In the genomic region with DNA sequence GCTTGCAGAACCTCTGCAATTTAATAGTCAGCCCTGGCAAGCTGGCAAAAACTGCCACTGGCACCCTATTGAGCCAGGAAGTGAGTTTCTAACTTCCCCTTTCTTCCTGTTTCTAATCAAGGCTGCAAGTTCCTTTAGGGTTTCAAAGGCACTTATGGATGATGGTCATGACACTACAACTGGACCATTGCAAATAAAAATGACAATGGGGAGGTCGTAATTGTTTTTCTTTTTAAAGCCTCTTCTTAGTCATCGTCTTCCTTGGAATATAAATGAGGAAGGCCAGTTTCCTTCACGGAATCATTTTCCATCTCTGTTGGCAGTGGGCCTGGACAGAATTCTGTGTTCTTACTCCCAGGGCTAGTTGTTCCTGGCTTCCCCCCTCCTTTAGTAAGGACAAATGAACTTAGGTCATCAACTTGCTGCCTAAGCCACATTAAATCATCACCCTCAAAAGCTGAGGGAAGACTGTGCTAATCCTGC, we compare ENCODE assay signal across 10 cellular contexts. TPM values are rescaled to one million over a fixed set of nuclear protein-coding genes. Genes with fewer than 3 reads are reported as not detected.
DNase-seq lines count a peak whose midpoint lies in the region; ATAC-seq and TF ChIP-seq lines count a peak whose summit lies in the region.
"Had no signal": no experiment of that assay in that cellular context is flagged by ENCODE, and none has a peak within 500 bp of the region (broad histone marks: within the 10 kb centered on the region; RNA-seq: fewer than 3 reads in every experiment).

No MANE protein-coding gene starts in this region.

- WGBS in IMR-90 (ENCODE audit: extremely low coverage in 2 of 2, insufficient read length in 1 of 2), 2 experiments, result no CpG with 5 or more reads among the region's 3 CpGs
- WGBS in right cardiac atrium, result 40% methylated on average over 3 of the region's 3 CpGs

- H3K27ac ChIP-seq in IMR-90 (ENCODE audit: insufficient read depth, low read length) (peak overlapping the region; percentile 72), VCaP (peak overlapping the region; percentile 52), right cardiac atrium (ENCODE audit: low read length) (no peak overlapping the region), tibial artery (peak overlapping the region; percentile 36 to 59)

- in situ Hi-C loops in IMR-90 (cut with MboI; ENCODE audit: low sequenced_read_pairs), result no loop called here

- H3K27me3 Mint-ChIP-seq in activated CD4-positive, alpha-beta T cell treated with anti-CD3 and anti-CD28 coated beads, Interleukin-2, amount 10 ng/mL, durations not matched to agents 7 days and 5 days, result peaks cover 12% of the 10 kb centered on the region
- peaks cover 37% of the 10 kb centered on the region for H3K27me3 Mint-ChIP-seq in activated CD8-positive, alpha-beta memory T cell treated with anti-CD3 and anti-CD28 coated beads, Interleukin-2, amount 10 ng/mL, durations not matched to agents 7 days and 5 days

- peak overlapping the region; percentile 88 for H2BK120ac ChIP-seq in IMR-90 (ENCODE audit: low read depth, low read length)

- H3K36me3 ChIP-seq in IMR-90 (ENCODE audit: control insufficient read depth, insufficient read depth, low read length) (0 out of 2 replicates have a peak, but pooled peaks cover 3% of the 10 kb centered on the region), tibial artery (no peaks in the 10 kb centered on the region)
- H3K36me3 ChIP-seq: tibial nerve had no signal

- H3K9me3 ChIP-seq in IMR-90 (ENCODE audit: control insufficient read depth, insufficient read depth, low read length) (no peaks in the 10 kb centered on the region), right cardiac atrium (ENCODE audit: control insufficient read depth, low read length) (no peaks in the 10 kb centered on the region), tibial artery (no peaks in the 10 kb centered on the region)
- H3K9me3 ChIP-seq: tibial nerve had no signal

- no peak overlapping the region for H2AK9ac ChIP-seq in IMR-90 (replicated peaks; ENCODE audit: low read depth, low read length, poor library complexity)

- H3K27me3 ChIP-seq in IMR-90 (ENCODE audit: control insufficient read depth, insufficient read depth, low read length) (no peaks in the 10 kb centered on the region), right cardiac atrium (ENCODE audit: control insufficient read depth, insufficient read depth) (no peaks in the 10 kb centered on the region), tibial artery (no peaks in the 10 kb centered on the region)
- H3K27me3 ChIP-seq: tibial nerve had no signal

- peak overlapping the region; percentile 27; the same call in 1 of the 2 replicates for H3K4me2 ChIP-seq in IMR-90 (ENCODE audit: low read depth, low read length)

- H3K4me1 ChIP-seq in IMR-90 (ENCODE audit: control insufficient read depth, insufficient read depth, low read length) (peaks cover 30% of the 10 kb centered on the region), right cardiac atrium (ENCODE audit: control insufficient read depth, insufficient read depth, low read length) (peaks cover 14% of the 10 kb centered on the region), tibial artery (peaks cover 0 to 61% (median 45%) of the 10 kb centered on the region in 4 donors)

- no peak overlapping the region for H3K27ac Mint-ChIP-seq in activated CD4-positive, alpha-beta T cell treated with anti-CD3 and anti-CD28 coated beads, Interleukin-2, amount 10 ng/mL, durations not matched to agents 7 days and 5 days
- no peak overlapping the region for H3K27ac Mint-ChIP-seq in activated CD8-positive, alpha-beta memory T cell treated with anti-CD3 and anti-CD28 coated beads, Interleukin-2, amount 10 ng/mL, durations not matched to agents 7 days and 5 days

- POLR2A ChIA-PET in IMR-90 (lab: Charles Lee; ENCODE audit: unreplicated experiment), result no interaction called here
- POLR2A ChIA-PET in activated CD4-positive, alpha-beta T cell treated with anti-CD3 and anti-CD28 coated beads, Interleukin-2, amount 10 ng/mL, durations not matched to agents 7 days and 5 days (lab: Charles Lee), result no interaction called here

- H4K8ac ChIP-seq in IMR-90 (ENCODE audit: low read depth in 2 of 2, low read length in 2 of 2), result peak overlapping the region; percentile 14 to 64; a peak in 3 of 4 replicates

- TF ChIP-seq CTCF in IMR-90 (conservative IDR thresholded peaks at IDR 0.05; ENCODE audit: low read depth, low read length) (no peak), VCaP (conservative IDR thresholded peaks at IDR 0.05) (no peak), tibial artery (IDR thresholded peaks at IDR 0.05) (no peak)

- no peaks in the 10 kb centered on the region for H3K36me3 Mint-ChIP-seq in activated CD4-positive, alpha-beta T cell treated with anti-CD3 and anti-CD28 coated beads, Interleukin-2, amount 10 ng/mL, durations not matched to agents 7 days and 5 days (ENCODE audit: low read depth)
- no peaks in the 10 kb centered on the region for H3K36me3 Mint-ChIP-seq in activated CD8-positive, alpha-beta memory T cell treated with anti-CD3 and anti-CD28 coated beads, Interleukin-2, amount 10 ng/mL, durations not matched to agents 7 days and 5 days

- H3K4me1 Mint-ChIP-seq in activated CD4-positive, alpha-beta T cell treated with anti-CD3 and anti-CD28 coated beads, Interleukin-2, amount 10 ng/mL, durations not matched to agents 7 days and 5 days, result peaks cover 2% of the 10 kb centered on the region
- H3K4me1 Mint-ChIP-seq in activated CD8-positive, alpha-beta memory T cell treated with anti-CD3 and anti-CD28 coated beads, Interleukin-2, amount 10 ng/mL, durations not matched to agents 7 days and 5 days, result no peaks in the 10 kb centered on the region

- ATAC-seq in IMR-90 (ENCODE audit: low read depth) (peak; percentile 30; the same call in 1 of the 2 replicates), right cardiac atrium (peak; percentile 57 to 83), GM21447 (IDR thresholded peaks at IDR 0.05; ENCODE audit: unreplicated experiment) (no peak), GM18517 (IDR thresholded peaks at IDR 0.05; ENCODE audit: unreplicated experiment) (no peak)
- no peak for ATAC-seq in activated CD8-positive, alpha-beta memory T cell treated with anti-CD3 and anti-CD28 coated beads, Interleukin-2, amount 10 ng/mL, durations not matched to agents 7 days and 5 days

- dilution Hi-C loops in IMR-90 (cut with HindIII; ENCODE audit: low sequenced_read_pairs, unreplicated experiment), result no loop called here

- no peak overlapping the region for H3K4me3 ChIP-seq in IMR-90 (ENCODE audit: insufficient read depth, low read depth, low read length)
- H3K4me3 ChIP-seq in right cardiac atrium (ENCODE audit: low read length), result no peak overlapping the region
- H3K4me3 ChIP-seq in tibial artery, result no peak overlapping the region
- H3K4me3 ChIP-seq: tibial nerve had no signal

- peak overlapping the region; percentile 30; the same call in 1 of the 2 replicates for H4K5ac ChIP-seq in IMR-90 (ENCODE audit: low read depth, low read length)

- peaks cover 46% of the 10 kb centered on the region for H3K9me1 ChIP-seq in IMR-90 (ENCODE audit: insufficient read depth, low read length)

- H2BK15ac ChIP-seq in IMR-90 (ENCODE audit: low read depth, low read length), result peak overlapping the region; percentile 35; the same call in 2 of the 3 replicates

- peak overlapping the region; percentile 97; the same call in 1 of the 2 replicates for H2AK5ac ChIP-seq in IMR-90 (ENCODE audit: low read depth, low read length)

- no peak overlapping the region for H3K4me3 Mint-ChIP-seq in activated CD4-positive, alpha-beta T cell treated with anti-CD3 and anti-CD28 coated beads, Interleukin-2, amount 10 ng/mL, durations not matched to agents 7 days and 5 days
- H3K4me3 Mint-ChIP-seq in activated CD8-positive, alpha-beta memory T cell treated with anti-CD3 and anti-CD28 coated beads, Interleukin-2, amount 10 ng/mL, durations not matched to agents 7 days and 5 days, result no peak overlapping the region

- DNase-seq in IMR-90 (peak; percentile 78), right cardiac atrium (peak in 2 of 3 donors; percentile 63 to 69), tibial artery (peak; percentile 73 to 78)
- DNase-seq in activated CD4-positive, alpha-beta T cell treated with anti-CD3 and anti-CD28 coated beads, Interleukin-2, amount 10 ng/mL, durations not matched to agents 7 days and 5 days, result no peak
- no peak for DNase-seq in activated CD8-positive, alpha-beta memory T cell treated with anti-CD3 and anti-CD28 coated beads, Interleukin-2, amount 10 ng/mL, durations not matched to agents 7 days and 5 days
- DNase-seq: central memory CD4-positive, alpha-beta T cell had no signal

- H4K91ac ChIP-seq in IMR-90 (ENCODE audit: insufficient read depth, low read depth, low read length), result peak overlapping the region; percentile 85

- no peak for TF ChIP-seq POLR2A in IMR-90 (IDR thresholded peaks at IDR 0.05; ENCODE audit: low read depth, low read length)

- peak overlapping the region; percentile 22; the same call in 1 of the 2 replicates for H3K56ac ChIP-seq in IMR-90 (ENCODE audit: extremely low read depth, insufficient read depth, low read length)

- peak overlapping the region; percentile 86 for H3K4ac ChIP-seq in IMR-90 (ENCODE audit: low read depth, low read length)

- H4K20me1 ChIP-seq in IMR-90 (ENCODE audit: insufficient read depth, low read length), result peaks cover 37% of the 10 kb centered on the region

- H3K79me1 ChIP-seq in IMR-90 (ENCODE audit: low read depth in 1 of 2, low read length in 2 of 2), result peaks cover 30 to 88% of the 10 kb centered on the region in 2 experiments; a peak in 3 of 4 replicates

- H3K14ac ChIP-seq in IMR-90 (replicated peaks; ENCODE audit: low read depth, low read length), result peak overlapping the region; percentile 91; the same call in 1 of the 2 replicates

- peak overlapping the region; percentile 78; the same call in 1 of the 2 replicates for H3K18ac ChIP-seq in IMR-90 (ENCODE audit: low read depth, low read length)

- intact Hi-C loops in IMR-90 (cut with micrococcal nuclease) (loop anchor here (5.0 kb wide), 1 partner anchor 283 kb away; no protein-coding TSS in a partner anchor), right cardiac atrium (cut with DNase I) (no loop called here), tibial artery (cut with DNase I; ENCODE audit: low total_unique reads) (loop anchor here (10.0 kb wide), 1 partner anchor 80 kb away; no protein-coding TSS in a partner anchor)

- BruUV-seq in IMR-90 (replicated peaks; lab: Mats Ljungman, UMichigan), result no TSS peak

- no peaks in the 10 kb centered on the region for H3K9me3 Mint-ChIP-seq in activated CD4-positive, alpha-beta T cell treated with anti-CD3 and anti-CD28 coated beads, Interleukin-2, amount 10 ng/mL, durations not matched to agents 7 days and 5 days
- H3K9me3 Mint-ChIP-seq in activated CD8-positive, alpha-beta memory T cell treated with anti-CD3 and anti-CD28 coated beads, Interleukin-2, amount 10 ng/mL, durations not matched to agents 7 days and 5 days (ENCODE audit: low read depth), result no peaks in the 10 kb centered on the region

- H3K9ac ChIP-seq in IMR-90 (ENCODE audit: low read depth, low read length), result no peak overlapping the region

- no peak overlapping the region for H2AFZ ChIP-seq in IMR-90 (replicated peaks; ENCODE audit: low read length, poor library complexity)

- H3K23ac ChIP-seq in IMR-90 (ENCODE audit: low read depth, low read length), result peak overlapping the region; percentile 77

- H2BK20ac ChIP-seq in IMR-90 (ENCODE audit: low read depth, low read length), result peak overlapping the region; percentile 49

- no peak for TF ChIP-seq RAD21 in IMR-90 (IDR thresholded peaks at IDR 0.05; ENCODE audit: low read length)

- H2BK5ac ChIP-seq in IMR-90 (ENCODE audit: low read depth, low read length, poor library complexity, severe bottlenecking), result peak overlapping the region; percentile 90

- CTCF ChIA-PET in IMR-90 (lab: Yijun Ruan, JAX), result no interaction called here
- CTCF ChIA-PET in activated CD4-positive, alpha-beta T cell treated with anti-CD3 and anti-CD28 coated beads, Interleukin-2, amount 10 ng/mL, durations not matched to agents 7 days and 5 days (lab: Charles Lee), result no interaction called here
- CTCF ChIA-PET in activated CD8-positive, alpha-beta memory T cell treated with anti-CD3 and anti-CD28 coated beads, Interleukin-2, amount 10 ng/mL, durations not matched to agents 7 days and 5 days (lab: Charles Lee), result no interaction called here

RNA-seq across cellular contexts. Expression of a gene that starts 35.8 kb away (rescaled TPM):
- total RNA-seq in IMR-90 (2012; rRNA removed) (3.4 and 3.9 TPM in 2 replicates), right cardiac atrium (1 to 10 TPM; 7.2 to 8.8 (median 8.1) TPM)
- polyA plus RNA-seq in IMR-90 (2012; rRNA removed) (5.3 and 5.7 TPM in 2 replicates), right cardiac atrium (5.7 TPM)
- polyA plus RNA-seq in IMR-90 (2012; cell fraction: cytosol; rRNA removed), result 2.9 and 5.9 TPM in 2 replicates
- polyA plus RNA-seq in IMR-90 (2012; cell fraction: nucleus; rRNA removed; ENCODE audit: low replicate concordance), result 10.7 and 11.0 TPM in 2 replicates
- total RNA-seq in activated CD4-positive, alpha-beta T cell treated with anti-CD3 and anti-CD28 coated beads, Interleukin-2, amount 10 ng/mL, durations not matched to agents 7 days and 5 days, result under 1 TPM; 0.08 to 0.17 TPM
- under 1 TPM; 0.05 to 0.06 TPM for total RNA-seq in activated CD8-positive, alpha-beta memory T cell treated with anti-CD3 and anti-CD28 coated beads, Interleukin-2, amount 10 ng/mL, durations not matched to agents 7 days and 5 days

Comparison
In these comparisons a context has a peak if more than half of its experiments do, and no peak if none do; other contexts are left out.
1. ATAC-seq: peak in IMR-90 (single experiment) and right cardiac atrium (2 of 2); none in GM21447 (single experiment), GM18517 (single experiment) and activated CD8-positive, alpha-beta memory T cell treated with anti-CD3 and anti-CD28 coated beads, Interleukin-2, amount 10 ng/mL, durations not matched to agents 7 days and 5 days (single experiment).
2. DNase-seq: peak in IMR-90 (single experiment), right cardiac atrium (2 of 3) and tibial artery (2 of 2); none in activated CD4-positive, alpha-beta T cell treated with anti-CD3 and anti-CD28 coated beads, Interleukin-2, amount 10 ng/mL, durations not matched to agents 7 days and 5 days (single experiment) and activated CD8-positive, alpha-beta memory T cell treated with anti-CD3 and anti-CD28 coated beads, Interleukin-2, amount 10 ng/mL, durations not matched to agents 7 days and 5 days (single experiment).
3. intact Hi-C loops: an anchor here in IMR-90 (5.0 kb wide) and tibial artery (10.0 kb wide); none called in right cardiac atrium.